ENCODE assay signal across 8 cellular contexts in the genomic region with DNA sequence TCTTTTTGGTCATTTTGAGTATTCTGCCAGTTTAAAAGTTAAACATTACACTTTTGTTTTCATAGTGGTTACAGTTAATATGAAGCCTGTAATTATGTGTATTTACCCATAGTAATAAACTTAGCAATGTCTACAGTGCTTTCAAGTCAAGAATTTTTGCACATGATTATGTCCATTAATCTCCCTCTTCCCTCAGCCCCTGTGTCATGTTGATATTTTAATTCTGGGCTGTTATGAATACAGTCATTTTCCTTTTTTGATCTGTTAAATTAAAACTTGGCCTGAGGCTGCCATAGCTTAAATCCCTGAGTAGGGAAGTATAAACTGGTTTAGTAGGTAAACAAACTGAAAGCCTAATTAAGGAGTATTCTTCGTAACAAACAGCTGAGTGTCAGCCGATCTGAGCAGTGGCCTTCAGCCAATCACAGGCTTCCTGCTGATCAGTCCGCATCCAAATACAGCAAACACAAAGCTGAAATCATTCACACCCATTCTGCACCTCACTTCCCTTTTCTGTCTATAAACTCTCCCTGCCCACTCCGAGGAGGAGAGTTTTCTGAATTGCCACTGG. TPM values are rescaled to one million over a fixed set of nuclear protein-coding genes. Genes with fewer than 3 reads are reported as not detected.
DNase-seq lines count a peak whose midpoint lies in the region; ATAC-seq lines count a peak whose summit lies in the region.

No MANE protein-coding gene starts in this region.

- intact Hi-C loops in left cardiac atrium (cut with DNase I) = no loop called here

- DNase-seq in CD1c-positive myeloid dendritic cell (ENCODE audit: extremely low spot score) (peak; percentile 76), NOMO-1 treated with DMSO at 0.1 percent for 48 hours (lab: John Stamatoyannopoulos, UW; ENCODE audit: unreplicated experiment) (peak; percentile 90), left cardiac atrium (no peak), occipital lobe (lab: John Stamatoyannopoulos, UW) (no peak), ecto neural progenitor cell (ENCODE audit: low spot score) (no peak), activated gamma-delta T cell treated with Interleukin-2 at 50 U/mL for 16 hours (no peak)

- ATAC-seq in GM19324 (IDR thresholded peaks at IDR 0.05; ENCODE audit: low FRiP score, unreplicated experiment) (peak; percentile 94), HG03159 (IDR thresholded peaks at IDR 0.05; ENCODE audit: unreplicated experiment) (peak; percentile 98), left cardiac atrium (peak; percentile 57 to 72)

RNA-seq across cellular contexts. Expression of gene SFT2D1, which starts 9.5 kb away (rescaled TPM):
- total RNA-seq in left cardiac atrium = 10 to 100 TPM; 26.3 to 28.0 TPM
- total RNA-seq in occipital lobe = 24.2 TPM

RNA-seq across cellular contexts. Expression of gene MPC1, which starts 30.9 kb away (rescaled TPM):
- total RNA-seq in left cardiac atrium = 100 to 1,000 TPM; 273 to 352 TPM
- 57.7 TPM for total RNA-seq in occipital lobe

RNA-seq across cellular contexts. Expression of gene PRR18, which starts 43.6 kb away (rescaled TPM):
- total RNA-seq in left cardiac atrium (under 1 TPM; 0.26 to 0.65 TPM), occipital lobe (0.47 TPM)

Comparison
In these comparisons a context has a peak if more than half of its experiments do, and no peak if none do; other contexts are left out.
1. DNase-seq: peak in CD1c-positive myeloid dendritic cell (single experiment) and NOMO-1 treated with DMSO at 0.1 percent for 48 hours (single experiment); none in left cardiac atrium (single experiment), occipital lobe (single experiment), ecto neural progenitor cell (single experiment) and activated gamma-delta T cell treated with Interleukin-2 at 50 U/mL for 16 hours (single experiment).
2. Peak in every context shown above with its lines, with median percentiles within 50 percentile points of each other: ATAC-seq.